8 cellular contexts compared by ENCODE assay signal in genomic region chr2:6917761-6918421, GRCh38. TPM values are rescaled to one million over a fixed set of nuclear protein-coding genes. Genes with fewer than 3 reads are reported as not detected.
DNase-seq lines count a peak whose midpoint lies in the region; ATAC-seq, FAIRE-seq and TF ChIP-seq lines count a peak whose summit lies in the region.

No MANE protein-coding gene starts in this region.

- H3K27me3 ChIP-seq in HAP-1 (ENCODE audit: low read depth) (no peaks in the 10 kb centered on the region), SJSA1 (replicated peaks) (no peaks in the 10 kb centered on the region), neuronal stem cell (ENCODE audit: control insufficient read depth in 3 of 3, insufficient read depth in 3 of 3, low read depth in 1 of 3, low read length in 3 of 3) (no peaks in the 10 kb centered on the region)

- no peak overlapping the region for H2BK15ac ChIP-seq in neuronal stem cell (ENCODE audit: low read length)

- no peak overlapping the region for H3K4ac ChIP-seq in neuronal stem cell (ENCODE audit: low read length)

- no peaks in the 10 kb centered on the region for H3K36me3 ChIP-seq in HAP-1 (replicated peaks)
- no peaks in the 10 kb centered on the region; the same call in 1 of the 2 replicates for H3K36me3 ChIP-seq in SJSA1
- H3K36me3 ChIP-seq in neuronal stem cell (replicated peaks in 1 of 2; ENCODE audit: control insufficient read depth in 2 of 2, insufficient read depth in 2 of 2, low read length in 2 of 2), result peaks cover 2 to 17% of the 10 kb centered on the region in 2 donors

- peak overlapping the region; percentile 61 for H3K18ac ChIP-seq in neuronal stem cell (ENCODE audit: low read length)

- H3K4me3 ChIP-seq in HAP-1 (peak overlapping the region; percentile 51), SJSA1 (peak overlapping the region; percentile 83), neuronal stem cell (ENCODE audit: low read length in 2 of 2) (peak overlapping the region; percentile 76 to 96)

- H3K79me1 ChIP-seq in neuronal stem cell (ENCODE audit: low read depth, low read length), result peaks cover 13% of the 10 kb centered on the region

- no peak overlapping the region for H3K14ac ChIP-seq in neuronal stem cell (ENCODE audit: low read length)

- no peak overlapping the region for H4K8ac ChIP-seq in neuronal stem cell (ENCODE audit: low read depth, low read length)

- peak overlapping the region; percentile 98 for H2AFZ ChIP-seq in neuronal stem cell (ENCODE audit: low read length)

- DNase-seq in HAP-1 (ENCODE audit: low spot score in 2 of 2) (peak in 1 of 2 experiments; percentile 41), SJSA1 (ENCODE audit: low read depth in 1 of 2, low spot score in 2 of 2) (no peak), neuronal stem cell (ENCODE audit: low spot score) (peak; percentile 32), C1 segment of cervical spinal cord (lab: John Stamatoyannopoulos, UW) (no peak), NCI-H226 (no peak), H54 (ENCODE audit: insufficient read length, low spot score) (no peak)

- H3K4me1 ChIP-seq in HAP-1 (no peaks in the 10 kb centered on the region), SJSA1 (replicated peaks) (peaks cover 27% of the 10 kb centered on the region), neuronal stem cell (ENCODE audit: control insufficient read depth in 2 of 2, insufficient read depth in 1 of 2, low read depth in 1 of 2, low read length in 2 of 2) (peaks cover 10 to 26% of the 10 kb centered on the region in 2 donors)

- WGBS in neuronal stem cell (ENCODE audit: extremely low coverage in 2 of 2, insufficient read length in 2 of 2, insufficient replicate concordance in 1 of 2), 2 donors, result no CpG with 5 or more reads among the region's 68 CpGs

- no peak overlapping the region for H2BK5ac ChIP-seq in neuronal stem cell (ENCODE audit: low read length)

- peak overlapping the region; percentile 86 for H3K4me2 ChIP-seq in neuronal stem cell (ENCODE audit: insufficient read depth, low read length, poor library complexity, severe bottlenecking)

- no peak overlapping the region for H2BK120ac ChIP-seq in neuronal stem cell (ENCODE audit: low read depth, low read length)

- H2BK12ac ChIP-seq in neuronal stem cell (ENCODE audit: low read length), result no peak overlapping the region

- peak overlapping the region; percentile 91 for H3K9ac ChIP-seq in neuronal stem cell (ENCODE audit: low read depth, low read length, poor library complexity)

- no peak overlapping the region for H3K27ac ChIP-seq in SJSA1
- H3K27ac ChIP-seq in neuronal stem cell (replicated peaks; ENCODE audit: low read length), result no peak overlapping the region

- H2AK5ac ChIP-seq in neuronal stem cell (ENCODE audit: low read depth, low read length), result no peak overlapping the region

- H3K23ac ChIP-seq in neuronal stem cell (ENCODE audit: low read depth, low read length, poor library complexity), result no peak overlapping the region

- TF ChIP-seq POLR2A in H54 (IDR thresholded peaks at IDR 0.05; ENCODE audit: low read depth, low read length), result no peak

- no peak overlapping the region for H4K91ac ChIP-seq in neuronal stem cell (ENCODE audit: low read depth, low read length, poor library complexity)

- in situ Hi-C loops in HAP-1 (cut with MboI; ENCODE audit: low sequenced_read_pairs), result no loop called here

- ATAC-seq in GM18499 (IDR thresholded peaks at IDR 0.05; ENCODE audit: insufficient read depth, unreplicated experiment), result peak; percentile 17
- ATAC-seq in esophagus mucosa, result peak; percentile 34

- H3K9me3 ChIP-seq in HAP-1 (0 out of 2 replicates have a peak, but pooled peaks cover 2% of the 10 kb centered on the region), SJSA1 (replicated peaks) (no peaks in the 10 kb centered on the region), neuronal stem cell (replicated peaks in 1 of 2; ENCODE audit: control insufficient read depth in 2 of 2, insufficient read depth in 1 of 2, low read depth in 1 of 2, low read length in 2 of 2) (no peaks in the 10 kb centered on the region)

- no peak for FAIRE-seq in H54 (lab: Jason Lieb, UNC)

RNA-seq across cellular contexts. Expression of gene RNF144A, which starts 0.7 kb away (rescaled TPM):
- total RNA-seq in SJSA1 (2014; rRNA removed; shearing (Covaris generic)), result 5.3 and 7.3 TPM in 2 replicates
- total RNA-seq in esophagus mucosa, result 5.5 TPM
- polyA plus RNA-seq in neuronal stem cell (2013, experiment 1 of 2), result 26.6 TPM
- 27.4 TPM for polyA plus RNA-seq in neuronal stem cell (2013, experiment 2 of 2)

RNA-seq across cellular contexts. Expression of gene RSAD2, which starts 40.3 kb away (rescaled TPM):
- not detected in 2 replicates for total RNA-seq in SJSA1 (2014; rRNA removed; shearing (Covaris generic))
- 1.6 TPM for total RNA-seq in esophagus mucosa
- polyA plus RNA-seq in neuronal stem cell (2013, experiment 1 of 2), result 0.03 TPM
- polyA plus RNA-seq in neuronal stem cell (2013, experiment 2 of 2), result 0.06 TPM

RNA-seq across cellular contexts. Expression of gene CMPK2, which starts 52.2 kb away (rescaled TPM):
- total RNA-seq in SJSA1 (2014; rRNA removed; shearing (Covaris generic)), result 0.55 and 3.1 TPM in 2 replicates
- 2.6 TPM for total RNA-seq in esophagus mucosa
- 0.21 TPM for polyA plus RNA-seq in neuronal stem cell (2013, experiment 1 of 2)
- 0.19 TPM for polyA plus RNA-seq in neuronal stem cell (2013, experiment 2 of 2)
